ENCODE assay signal across 8 cellular contexts in the genomic region with DNA sequence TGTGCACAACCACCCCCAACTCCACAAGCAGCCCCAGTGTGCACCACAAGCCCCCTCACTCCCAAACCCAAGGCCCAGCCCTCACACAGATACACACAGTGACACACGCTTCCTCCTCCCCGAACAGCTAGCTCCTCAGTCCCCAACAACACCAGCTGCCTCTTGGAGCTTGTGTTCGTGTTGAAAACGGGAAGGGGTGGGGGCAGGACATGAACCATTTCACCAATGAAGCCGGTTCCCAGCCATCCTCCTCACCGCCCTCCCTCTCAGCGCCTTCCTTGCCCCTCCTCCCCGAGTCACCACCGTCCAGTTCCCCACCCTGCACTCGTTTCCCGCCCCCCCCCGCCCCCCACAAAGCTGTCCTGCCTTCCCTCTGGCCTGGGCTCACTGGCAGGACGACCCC. TPM values are rescaled to one million over a fixed set of nuclear protein-coding genes. Genes with fewer than 3 reads are reported as not detected.
DNase-seq lines count a peak whose midpoint lies in the region; ATAC-seq lines count a peak whose summit lies in the region.

No MANE protein-coding gene starts in this region.

- DNase-seq in A172 (ENCODE audit: low spot score), result peak; percentile 45
- DNase-seq in GDM1 (lab: John Stamatoyannopoulos, UW), result peak; percentile 76
- DNase-seq in NCI-H748 treated with DMSO at 0.1 percent for 48 hours (lab: John Stamatoyannopoulos, UW), result peak; percentile 31
- DNase-seq in astrocyte of the hippocampus (ENCODE audit: low read depth, low spot score), result peak; percentile 75
- DNase-seq in hypothalamus (lab: John Stamatoyannopoulos, UW), result peak in 39 of 51 donors; percentile 17 to 87 (median 57)

- H3K4me3 ChIP-seq in rectal smooth muscle tissue (ENCODE audit: low read length), result peak overlapping the region; percentile 69

- no peaks in the 10 kb centered on the region for H3K36me3 ChIP-seq in rectal smooth muscle tissue (ENCODE audit: control insufficient read depth, insufficient read depth, low read length)

- H3K4me1 ChIP-seq in rectal smooth muscle tissue (ENCODE audit: control insufficient read depth, insufficient read depth, low read length), result peaks cover 11% of the 10 kb centered on the region

- peak overlapping the region; percentile 49 for H3K27ac ChIP-seq in rectal smooth muscle tissue (ENCODE audit: low read depth, low read length)

- no peak overlapping the region for H3K9ac ChIP-seq in rectal smooth muscle tissue (ENCODE audit: low read length)

- peaks cover 9% of the 10 kb centered on the region for H3K27me3 ChIP-seq in rectal smooth muscle tissue (ENCODE audit: control insufficient read depth, insufficient read depth, low read length)

- ATAC-seq in GM18517 (IDR thresholded peaks at IDR 0.05; ENCODE audit: unreplicated experiment) (no peak), GM18498 (IDR thresholded peaks at IDR 0.05; ENCODE audit: unreplicated experiment) (no peak)

RNA-seq across cellular contexts. Expression of a gene that starts 0.3 kb away (rescaled TPM):
- 5.3 and 12.3 TPM in 2 replicates for total RNA-seq in A172 (2014; rRNA removed; shearing (Covaris generic))

RNA-seq across cellular contexts. Expression of a gene that starts 6.9 kb away (rescaled TPM):
- 6.9 and 7.4 TPM in 2 replicates for total RNA-seq in A172 (2014; rRNA removed; shearing (Covaris generic))

RNA-seq across cellular contexts. Expression of a gene that starts 19.5 kb away (rescaled TPM):
- total RNA-seq in A172 (2014; rRNA removed; shearing (Covaris generic)), result 0.19 and 5.1 TPM in 2 replicates

RNA-seq across cellular contexts. Expression of a gene that starts 29.8 kb away (rescaled TPM):
- 30.8 and 52.8 TPM in 2 replicates for total RNA-seq in A172 (2014; rRNA removed; shearing (Covaris generic))

RNA-seq across cellular contexts. Expression of a gene that starts 30.7 kb away (rescaled TPM):
- 87.3 and 104 TPM in 2 replicates for total RNA-seq in A172 (2014; rRNA removed; shearing (Covaris generic))
